Comparison of ENCODE assay signal across 11 cellular contexts in genomic region chr1:8382608-8383525, GRCh38.
DNase-seq lines count a peak whose midpoint lies in the region; ATAC-seq and TF ChIP-seq lines count a peak whose summit lies in the region.
"Had no signal": no experiment of that assay in that cellular context is flagged by ENCODE, and none has a peak within 500 bp of the region (broad histone marks: within the 10 kb centered on the region; RNA-seq: fewer than 3 reads in every experiment).

No MANE protein-coding gene starts in this region.

- peaks cover 0 to 12% (median 0%) of the 10 kb centered on the region in 3 experiments for H3K36me3 ChIP-seq in naive thymus-derived CD4-positive, alpha-beta T cell (ENCODE audit: control insufficient read depth in 2 of 3, insufficient read depth in 3 of 3, low read length in 3 of 3)

- H3K4me3 ChIP-seq in naive thymus-derived CD4-positive, alpha-beta T cell (ENCODE audit: low read length), result peak overlapping the region; percentile 8
- H3K4me3 ChIP-seq: Peyer's patch had no signal

- DNase-seq in CD14-positive monocyte (ENCODE audit: low spot score) (no peak), Kasumi-1 (lab: John Stamatoyannopoulos, UW) (peak; percentile 45 to 65), retina (no peak), kidney glomerular epithelial cell (lab: John Stamatoyannopoulos, UW) (no peak)
- no peak for DNase-seq in activated naive CD4-positive, alpha-beta T cell treated with anti-CD3 and anti-CD28 coated beads, Interleukin-2, amount 50 U/mL, for 72 hours (ENCODE audit: low spot score in 2 of 2)
- DNase-seq in naive thymus-derived CD4-positive, alpha-beta T cell, result peak in 6 of 9 donors; percentile 29 to 52 (median 44)
- DNase-seq: NCI-H1436; Peyer's patch; stimulated activated CD4-positive, alpha-beta T cell treated with anti-CD3 and anti-CD28 coated beads, Interleukin-4, amount 100 ng/mL, for 4 hours had no signal

- H3K27ac Mint-ChIP-seq in CD14-positive monocyte, result peak overlapping the region; percentile 81 to 93 (median 91)
- peak overlapping the region; percentile 13 to 47 for H3K27ac Mint-ChIP-seq in activated naive CD4-positive, alpha-beta T cell treated with anti-CD3 and anti-CD28 coated beads, Interleukin-2, amount 50 U/mL, for 72 hours
- peak overlapping the region; percentile 77 to 98 (median 95) for H3K27ac Mint-ChIP-seq in naive thymus-derived CD4-positive, alpha-beta T cell

- TF ChIP-seq CTCF in CD14-positive monocyte (IDR thresholded peaks at IDR 0.05), result no peak

- H3K36me3 Mint-ChIP-seq in CD14-positive monocyte, result peaks cover 39 to 70% of the 10 kb centered on the region in 2 donors
- peaks cover 0 to 16% of the 10 kb centered on the region in 2 donors for H3K36me3 Mint-ChIP-seq in activated naive CD4-positive, alpha-beta T cell treated with anti-CD3 and anti-CD28 coated beads, Interleukin-2, amount 50 U/mL, for 72 hours
- peaks cover 3 to 36% (median 13%) of the 10 kb centered on the region in 5 donors for H3K36me3 Mint-ChIP-seq in naive thymus-derived CD4-positive, alpha-beta T cell

- H3K9me3 Mint-ChIP-seq in CD14-positive monocyte, result no peaks in the 10 kb centered on the region
- H3K9me3 Mint-ChIP-seq in activated naive CD4-positive, alpha-beta T cell treated with anti-CD3 and anti-CD28 coated beads, Interleukin-2, amount 50 U/mL, for 72 hours, result no peaks in the 10 kb centered on the region
- no peaks in the 10 kb centered on the region for H3K9me3 Mint-ChIP-seq in naive thymus-derived CD4-positive, alpha-beta T cell

- peak in 1 of 2 donors; percentile 37 for ATAC-seq in activated naive CD4-positive, alpha-beta T cell treated with anti-CD3 and anti-CD28 coated beads, Interleukin-2, amount 50 U/mL, for 72 hours
- peak; percentile 75 for ATAC-seq in naive thymus-derived CD4-positive, alpha-beta T cell
- ATAC-seq in HG03159 (IDR thresholded peaks at IDR 0.05; ENCODE audit: unreplicated experiment), result no peak
- no peak for ATAC-seq in HG03039 (IDR thresholded peaks at IDR 0.05; ENCODE audit: unreplicated experiment)

- H3K9me3 ChIP-seq in naive thymus-derived CD4-positive, alpha-beta T cell (ENCODE audit: control insufficient read depth in 2 of 3, low read length in 3 of 3), result no peaks in the 10 kb centered on the region
- H3K9me3 ChIP-seq: Peyer's patch had no signal

- intact Hi-C loops in CD14-positive monocyte (cut with micrococcal nuclease), result no loop called here
- intact Hi-C loops in naive thymus-derived CD4-positive, alpha-beta T cell (cut with micrococcal nuclease), result loop anchor here (2.0 to 5.0 kb wide), 4 partner anchors 14 to 144 kb away; no protein-coding TSS in a partner anchor

- CTCF ChIA-PET in naive thymus-derived CD4-positive, alpha-beta T cell (lab: Charles Lee), result interaction anchor here (1.0 kb wide), 1 partner anchor 343 kb away, joined by 3 read pairs; no protein-coding TSS in a partner anchor

- H3K4me3 Mint-ChIP-seq in CD14-positive monocyte, result peak overlapping the region; percentile 67 to 86
- H3K4me3 Mint-ChIP-seq in naive thymus-derived CD4-positive, alpha-beta T cell, result peak overlapping the region; percentile 70 to 87 (median 79)

- H3K27me3 ChIP-seq in naive thymus-derived CD4-positive, alpha-beta T cell (ENCODE audit: control insufficient read depth in 2 of 2, insufficient read depth in 2 of 2, low read length in 2 of 2), result no peaks in the 10 kb centered on the region
- H3K27me3 ChIP-seq: Peyer's patch had no signal

- no peaks in the 10 kb centered on the region for H3K27me3 Mint-ChIP-seq in CD14-positive monocyte (ENCODE audit: low read depth in 3 of 3)
- no peaks in the 10 kb centered on the region for H3K27me3 Mint-ChIP-seq in naive thymus-derived CD4-positive, alpha-beta T cell

- H3K4me1 ChIP-seq in naive thymus-derived CD4-positive, alpha-beta T cell (ENCODE audit: control insufficient read depth in 2 of 2, insufficient read depth in 2 of 2, low read length in 2 of 2), result peaks cover 31 to 61% of the 10 kb centered on the region in 2 donors

- peak overlapping the region; percentile 52 for H3K27ac ChIP-seq in naive thymus-derived CD4-positive, alpha-beta T cell (ENCODE audit: low read depth, low read length)
- H3K27ac ChIP-seq: Peyer's patch had no signal

- H3K4me1 Mint-ChIP-seq in CD14-positive monocyte, result peaks cover 79% of the 10 kb centered on the region
- peaks cover 47 to 96% (median 92%) of the 10 kb centered on the region in 7 donors for H3K4me1 Mint-ChIP-seq in naive thymus-derived CD4-positive, alpha-beta T cell

- POLR2A ChIA-PET in naive thymus-derived CD4-positive, alpha-beta T cell (lab: Charles Lee), result interaction anchor here (0.5 to 1.3 kb wide), 3 partner anchors 12 to 75 kb away, joined by 3 to 4 read pairs (median 4); no protein-coding TSS in a partner anchor

Comparison
In these comparisons a context has a peak if more than half of its experiments do, and no peak if none do; other contexts are left out.
1. DNase-seq: peak in Kasumi-1 (2 of 2) and naive thymus-derived CD4-positive, alpha-beta T cell (6 of 9); none in CD14-positive monocyte (single experiment), activated naive CD4-positive, alpha-beta T cell treated with anti-CD3 and anti-CD28 coated beads, Interleukin-2, amount 50 U/mL, for 72 hours (0 of 2), retina (single experiment) and kidney glomerular epithelial cell (single experiment).
2. H3K27ac Mint-ChIP-seq: peak in every context shown above with its lines; median percentile 95 in naive thymus-derived CD4-positive, alpha-beta T cell; 91 in CD14-positive monocyte; 30 in activated naive CD4-positive, alpha-beta T cell treated with anti-CD3 and anti-CD28 coated beads, Interleukin-2, amount 50 U/mL, for 72 hours.
3. intact Hi-C loops: an anchor here in naive thymus-derived CD4-positive, alpha-beta T cell (2.0 to 5.0 kb wide); none called in CD14-positive monocyte.